ENCODE assay signal across 9 cellular contexts in the genomic region with DNA sequence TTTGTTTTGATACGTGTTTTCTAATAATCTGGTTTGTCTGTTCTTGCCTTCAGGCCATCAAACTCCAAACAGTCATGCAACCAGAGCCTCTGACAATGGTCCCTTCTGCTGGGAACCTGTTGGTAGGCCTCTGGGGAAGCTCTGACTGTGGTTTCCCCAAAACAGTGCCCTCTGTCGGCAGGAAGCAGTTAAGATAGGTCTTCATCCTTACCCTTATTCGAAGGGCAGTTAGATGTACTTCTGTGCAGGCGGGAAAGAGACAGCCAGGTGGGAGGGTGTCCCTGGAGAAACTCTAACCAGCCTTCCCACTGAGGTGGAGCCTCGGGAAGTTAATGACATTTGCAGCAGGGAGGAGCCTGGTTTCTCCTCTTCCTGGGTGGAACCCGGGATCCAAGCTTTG.
DNase-seq lines count a peak whose midpoint lies in the region; ATAC-seq lines count a peak whose summit lies in the region.
"Had no signal": no experiment of that assay in that cellular context is flagged by ENCODE, and none has a peak within 500 bp of the region (broad histone marks: within the 10 kb centered on the region; RNA-seq: fewer than 3 reads in every experiment).

No MANE protein-coding gene starts in this region.

- DNase-seq in AML-193 (lab: John Stamatoyannopoulos, UW) (peak; percentile 58 to 62), renal cortical epithelial cell (ENCODE audit: low read depth) (peak; percentile 6), NCI-H1436 treated with DMSO at 0.1 percent for 48 hours (lab: John Stamatoyannopoulos, UW) (no peak), T1000 (lab: John Stamatoyannopoulos, UW) (no peak)
- peak; percentile 24 for DNase-seq in activated CD8-positive, alpha-beta T cell treated with anti-CD3 and anti-CD28 coated beads, Interleukin-2, amount 10 ng/mL, durations not matched to agents 7 days and 5 days
- DNase-seq in stimulated activated CD4-positive, alpha-beta T cell treated with anti-CD3 and anti-CD28 coated beads, Interleukin-4, amount 100 ng/mL, for 4 hours, result no peak

- peaks cover 9% of the 10 kb centered on the region for H3K9me3 Mint-ChIP-seq in activated CD8-positive, alpha-beta T cell treated with anti-CD3 and anti-CD28 coated beads, Interleukin-2, amount 10 ng/mL, durations not matched to agents 7 days and 5 days (ENCODE audit: insufficient read depth)

- no peaks in the 10 kb centered on the region for H3K36me3 Mint-ChIP-seq in activated CD8-positive, alpha-beta T cell treated with anti-CD3 and anti-CD28 coated beads, Interleukin-2, amount 10 ng/mL, durations not matched to agents 7 days and 5 days (ENCODE audit: low read depth)

- no peak overlapping the region for H3K4me3 Mint-ChIP-seq in activated CD8-positive, alpha-beta T cell treated with anti-CD3 and anti-CD28 coated beads, Interleukin-2, amount 10 ng/mL, durations not matched to agents 7 days and 5 days
- H3K4me3 Mint-ChIP-seq: central memory CD8-positive, alpha-beta T cell had no signal

- no peaks in the 10 kb centered on the region for H3K4me1 Mint-ChIP-seq in activated CD8-positive, alpha-beta T cell treated with anti-CD3 and anti-CD28 coated beads, Interleukin-2, amount 10 ng/mL, durations not matched to agents 7 days and 5 days (ENCODE audit: low read depth)
- H3K4me1 Mint-ChIP-seq: central memory CD8-positive, alpha-beta T cell had no signal

- no peak overlapping the region for H3K27ac Mint-ChIP-seq in activated CD8-positive, alpha-beta T cell treated with anti-CD3 and anti-CD28 coated beads, Interleukin-2, amount 10 ng/mL, durations not matched to agents 7 days and 5 days

- H3K27me3 Mint-ChIP-seq in activated CD8-positive, alpha-beta T cell treated with anti-CD3 and anti-CD28 coated beads, Interleukin-2, amount 10 ng/mL, durations not matched to agents 7 days and 5 days (ENCODE audit: low read depth), result no peaks in the 10 kb centered on the region
- H3K27me3 Mint-ChIP-seq: central memory CD8-positive, alpha-beta T cell had no signal

- POLR2A ChIA-PET in activated CD8-positive, alpha-beta T cell treated with anti-CD3 and anti-CD28 coated beads, Interleukin-2, amount 10 ng/mL, durations not matched to agents 7 days and 5 days (lab: Charles Lee), result no interaction called here

- CTCF ChIA-PET in activated CD8-positive, alpha-beta T cell treated with anti-CD3 and anti-CD28 coated beads, Interleukin-2, amount 10 ng/mL, durations not matched to agents 7 days and 5 days (lab: Charles Lee), result no interaction called here

- peak; percentile 78 for ATAC-seq in GM18519 (IDR thresholded peaks at IDR 0.05; ENCODE audit: low FRiP score, unreplicated experiment)
- ATAC-seq in HG03280 (IDR thresholded peaks at IDR 0.05; ENCODE audit: unreplicated experiment), result peak; percentile 76
- ATAC-seq in activated CD8-positive, alpha-beta T cell treated with anti-CD3 and anti-CD28 coated beads, Interleukin-2, amount 10 ng/mL, durations not matched to agents 7 days and 5 days, result no peak

Comparison
In these comparisons a context has a peak if more than half of its experiments do, and no peak if none do; other contexts are left out.
1. DNase-seq: peak in AML-193 (2 of 2), activated CD8-positive, alpha-beta T cell treated with anti-CD3 and anti-CD28 coated beads, Interleukin-2, amount 10 ng/mL, durations not matched to agents 7 days and 5 days (single experiment) and renal cortical epithelial cell (single experiment); none in stimulated activated CD4-positive, alpha-beta T cell treated with anti-CD3 and anti-CD28 coated beads, Interleukin-4, amount 100 ng/mL, for 4 hours (0 of 2), NCI-H1436 treated with DMSO at 0.1 percent for 48 hours (single experiment) and T1000 (single experiment).